In the genomic region with DNA sequence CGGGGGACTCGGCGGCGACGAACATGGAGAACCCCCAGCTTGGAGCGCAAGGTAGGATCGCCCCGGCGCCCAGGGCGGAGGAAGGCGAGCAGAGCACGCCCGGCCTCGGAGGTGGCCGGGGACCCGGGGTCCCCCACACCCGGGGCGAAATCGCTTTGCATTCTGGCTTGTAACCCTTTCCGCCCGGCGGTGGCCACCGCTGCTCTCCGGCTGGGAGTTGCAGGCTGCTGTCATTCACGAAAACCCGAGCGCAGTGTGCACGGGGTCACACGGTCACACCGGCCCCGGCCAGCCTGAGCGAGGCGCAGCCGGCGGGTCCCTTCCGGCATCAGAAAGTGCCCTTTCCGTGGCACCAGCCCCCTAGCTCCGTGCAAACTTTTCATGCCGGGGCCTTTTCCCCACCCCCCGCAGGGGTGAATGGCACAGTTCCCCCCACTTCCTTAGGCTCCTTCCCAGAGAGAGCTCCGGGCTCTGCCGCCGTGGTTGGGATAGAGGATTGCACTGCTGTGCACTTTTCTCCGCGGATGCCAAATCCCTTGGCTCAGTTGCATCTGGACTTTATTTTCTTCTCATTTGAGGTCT, we compare ENCODE assay signal across 9 cellular contexts.
A peak's percentile ranks its signal among the peaks of the same experiment; 100 is the strongest.
DNase-seq lines count a peak whose midpoint lies in the region; ATAC-seq and TF ChIP-seq lines count a peak whose summit lies in the region.
"Had no signal": no experiment of that assay in that cellular context is flagged by ENCODE, and none has a peak within 500 bp of the region (broad histone marks: within the 10 kb centered on the region; RNA-seq: fewer than 3 reads in every experiment).

No MANE protein-coding gene starts in this region.

- no peaks in the 10 kb centered on the region for H3K9me3 ChIP-seq in WERI-Rb-1 (ENCODE audit: severe bottlenecking)

- peaks cover 16% of the 10 kb centered on the region for H3K27me3 ChIP-seq in WERI-Rb-1 (ENCODE audit: insufficient read depth, low read depth, severe bottlenecking)

- H3K36me3 ChIP-seq in WERI-Rb-1 = no peaks in the 10 kb centered on the region

- H3K4me3 ChIP-seq in WERI-Rb-1 (ENCODE audit: low read depth, low read length) = peak overlapping the region; percentile 47
- H3K4me3 ChIP-seq in iPS-11a (ENCODE audit: low read depth, low read length) = peak overlapping the region; percentile 76
- peak overlapping the region; percentile 26 to 51 (median 30) for H3K4me3 ChIP-seq in skin epidermis

- peak; percentile 20 for ATAC-seq in GM18907 (IDR thresholded peaks at IDR 0.05; ENCODE audit: unreplicated experiment)

- H3K27ac ChIP-seq in WERI-Rb-1 (no peak overlapping the region), skin epidermis (peak overlapping the region in 5 of 21 experiments; percentile 31 to 72 (median 60))

- TF ChIP-seq CTCF in WERI-Rb-1 (IDR thresholded peaks at IDR 0.05; ENCODE audit: low read depth, low read length) = no peak

- DNase-seq in WERI-Rb-1 (peak; percentile 22), NCI-H774 (lab: John Stamatoyannopoulos, UW) (no peak), DMS153 treated with DMSO at 0.1 percent for 48 hours (lab: John Stamatoyannopoulos, UW; ENCODE audit: unreplicated experiment) (no peak), Kasumi-1 (lab: John Stamatoyannopoulos, UW) (no peak), UCSD-AML1 (lab: John Stamatoyannopoulos, UW; ENCODE audit: unreplicated experiment) (no peak)
- DNase-seq: stimulated activated CD8-positive, alpha-beta memory T cell treated with anti-CD3 and anti-CD28 coated beads, Interleukin-4, amount 100 ng/mL, for 48 hours had no signal
